Comparison of ENCODE assay signal across 8 cellular contexts in genomic region chr20:36744243-36744642, GRCh38. TPM values are rescaled to one million over a fixed set of nuclear protein-coding genes. Genes with fewer than 3 reads are reported as not detected.
DNase-seq lines count a peak whose midpoint lies in the region; ATAC-seq and TF ChIP-seq lines count a peak whose summit lies in the region.

No MANE protein-coding gene starts in this region.

- intact Hi-C loops in activated CD4-positive, alpha-beta memory T cell treated with anti-CD3 and anti-CD28 coated beads for 36 hours (cut with micrococcal nuclease) = loop anchor here (10.0 kb wide), 1 partner anchor 279 kb away; no protein-coding TSS in a partner anchor

- no peaks in the 10 kb centered on the region for H3K9me3 Mint-ChIP-seq in activated T-cell treated with anti-CD3 and anti-CD28 coated beads, Interleukin-2, amount 50 U/mL, for 4 hours
- no peaks in the 10 kb centered on the region for H3K9me3 Mint-ChIP-seq in activated CD4-positive, alpha-beta memory T cell treated with anti-CD3 and anti-CD28 coated beads for 36 hours
- peaks cover 7% of the 10 kb centered on the region for H3K9me3 Mint-ChIP-seq in glutamatergic neuron (ENCODE audit: unreplicated experiment)
- H3K9me3 Mint-ChIP-seq in stimulated activated memory B cell treated with anti-CD40 and anti-IgM and Interleukin-4, amounts not matched to agents 10 μg/mL and 1 μg/mL and 100 μg/mL, for 72 hours = no peaks in the 10 kb centered on the region

- CTCF ChIA-PET in activated CD4-positive, alpha-beta memory T cell treated with anti-CD3 and anti-CD28 coated beads for 36 hours (lab: Charles Lee) = interaction anchor here (1.6 to 3.2 kb wide), 5 partner anchors 10 to 139 kb away, joined by 5 to 21 read pairs (median 8); partner anchors contain the start of genes DSN1 and RAB5IF

- H3K4me1 Mint-ChIP-seq in activated T-cell treated with anti-CD3 and anti-CD28 coated beads, Interleukin-2, amount 50 U/mL, for 4 hours (ENCODE audit: low read depth) = peaks cover 26% of the 10 kb centered on the region
- peaks cover 13% of the 10 kb centered on the region for H3K4me1 Mint-ChIP-seq in activated CD4-positive, alpha-beta memory T cell treated with anti-CD3 and anti-CD28 coated beads for 36 hours (ENCODE audit: low read depth)
- peaks cover 4% of the 10 kb centered on the region for H3K4me1 Mint-ChIP-seq in glutamatergic neuron (ENCODE audit: low read depth, unreplicated experiment)
- peaks cover 34% of the 10 kb centered on the region for H3K4me1 Mint-ChIP-seq in stimulated activated memory B cell treated with anti-CD40 and anti-IgM and Interleukin-4, amounts not matched to agents 10 μg/mL and 1 μg/mL and 100 μg/mL, for 72 hours

- H3K36me3 Mint-ChIP-seq in activated T-cell treated with anti-CD3 and anti-CD28 coated beads, Interleukin-2, amount 50 U/mL, for 4 hours (ENCODE audit: insufficient read depth) = no peaks in the 10 kb centered on the region
- no peaks in the 10 kb centered on the region for H3K36me3 Mint-ChIP-seq in activated CD4-positive, alpha-beta memory T cell treated with anti-CD3 and anti-CD28 coated beads for 36 hours
- H3K36me3 Mint-ChIP-seq in glutamatergic neuron (ENCODE audit: unreplicated experiment) = no peaks in the 10 kb centered on the region
- no peaks in the 10 kb centered on the region for H3K36me3 Mint-ChIP-seq in stimulated activated memory B cell treated with anti-CD40 and anti-IgM and Interleukin-4, amounts not matched to agents 10 μg/mL and 1 μg/mL and 100 μg/mL, for 72 hours

- no peaks in the 10 kb centered on the region for H3K27me3 Mint-ChIP-seq in activated T-cell treated with anti-CD3 and anti-CD28 coated beads, Interleukin-2, amount 50 U/mL, for 4 hours (ENCODE audit: low read depth)
- H3K27me3 Mint-ChIP-seq in activated CD4-positive, alpha-beta memory T cell treated with anti-CD3 and anti-CD28 coated beads for 36 hours = no peaks in the 10 kb centered on the region
- no peaks in the 10 kb centered on the region for H3K27me3 Mint-ChIP-seq in glutamatergic neuron (ENCODE audit: unreplicated experiment)
- no peaks in the 10 kb centered on the region for H3K27me3 Mint-ChIP-seq in stimulated activated memory B cell treated with anti-CD40 and anti-IgM and Interleukin-4, amounts not matched to agents 10 μg/mL and 1 μg/mL and 100 μg/mL, for 72 hours

- no peak for DNase-seq in activated T-cell treated with anti-CD3 and anti-CD28 coated beads, Interleukin-2, amount 50 U/mL, for 4 hours
- DNase-seq in activated T-cell treated with anti-CD3 and anti-CD28 coated beads, Interleukin-2, amount 50 U/mL, for 48 hours = no peak
- no peak for DNase-seq in activated CD4-positive, alpha-beta memory T cell treated with anti-CD3 and anti-CD28 coated beads for 36 hours
- no peak for DNase-seq in glutamatergic neuron
- no peak for DNase-seq in NCI-H1092 (lab: John Stamatoyannopoulos, UW)
- no peak for DNase-seq in HPDE6-E6E7 (ENCODE audit: extremely low spot score)
- no peak for DNase-seq in NCI-H1417 (lab: John Stamatoyannopoulos, UW)

- no peak for TF ChIP-seq CTCF in glutamatergic neuron (IDR thresholded peaks at IDR 0.05; ENCODE audit: partially characterized antibody, unreplicated experiment)

- ATAC-seq in activated T-cell treated with anti-CD3 and anti-CD28 coated beads, Interleukin-2, amount 50 U/mL, for 4 hours = no peak
- no peak for ATAC-seq in stimulated activated memory B cell treated with anti-CD40 and anti-IgM and Interleukin-4, amounts not matched to agents 10 μg/mL and 1 μg/mL and 100 μg/mL, for 72 hours

- H3K27ac Mint-ChIP-seq in activated CD4-positive, alpha-beta memory T cell treated with anti-CD3 and anti-CD28 coated beads for 36 hours = no peak overlapping the region
- H3K27ac Mint-ChIP-seq in glutamatergic neuron (ENCODE audit: unreplicated experiment) = peak overlapping the region; percentile 17
- H3K27ac Mint-ChIP-seq in stimulated activated memory B cell treated with anti-CD40 and anti-IgM and Interleukin-4, amounts not matched to agents 10 μg/mL and 1 μg/mL and 100 μg/mL, for 72 hours = no peak overlapping the region

- H3K4me3 Mint-ChIP-seq in activated T-cell treated with anti-CD3 and anti-CD28 coated beads, Interleukin-2, amount 50 U/mL, for 4 hours = peak overlapping the region; percentile 74
- peak overlapping the region; percentile 53 for H3K4me3 Mint-ChIP-seq in activated CD4-positive, alpha-beta memory T cell treated with anti-CD3 and anti-CD28 coated beads for 36 hours
- H3K4me3 Mint-ChIP-seq in glutamatergic neuron (ENCODE audit: unreplicated experiment) = peak overlapping the region; percentile 83
- H3K4me3 Mint-ChIP-seq in stimulated activated memory B cell treated with anti-CD40 and anti-IgM and Interleukin-4, amounts not matched to agents 10 μg/mL and 1 μg/mL and 100 μg/mL, for 72 hours = peak overlapping the region; percentile 61

- POLR2A ChIA-PET in activated CD4-positive, alpha-beta memory T cell treated with anti-CD3 and anti-CD28 coated beads for 36 hours (lab: Charles Lee) = interaction anchor here (0.5 kb wide), 1 partner anchor 227 kb away, joined by 3 read pairs; no protein-coding TSS in a partner anchor

RNA-seq across cellular contexts. Expression of gene NDRG3, which starts 1.6 kb away (rescaled TPM):
- total RNA-seq in activated T-cell treated with anti-CD3 and anti-CD28 coated beads, Interleukin-2, amount 50 U/mL, for 4 hours = 10 to 100 TPM; 10.4 to 11.8 (median 11.4) TPM
- total RNA-seq in activated CD4-positive, alpha-beta memory T cell treated with anti-CD3 and anti-CD28 coated beads for 36 hours = 10 to 100 TPM; 29.9 to 33.1 TPM
- 31.8 TPM for total RNA-seq in glutamatergic neuron (ENCODE audit: unreplicated experiment)

RNA-seq across cellular contexts. Expression of gene DSN1, which starts 29.3 kb away (rescaled TPM):
- 10 to 100 TPM; 11.6 to 13.7 (median 13.1) TPM for total RNA-seq in activated T-cell treated with anti-CD3 and anti-CD28 coated beads, Interleukin-2, amount 50 U/mL, for 4 hours
- 10 to 100 TPM; 25.9 to 30.1 TPM for total RNA-seq in activated CD4-positive, alpha-beta memory T cell treated with anti-CD3 and anti-CD28 coated beads for 36 hours
- total RNA-seq in glutamatergic neuron (ENCODE audit: unreplicated experiment) = 6.4 TPM
